ENCODE assay signal across 8 cellular contexts in genomic region chr22:36873614-36874308, GRCh38. TPM values are rescaled to one million over a fixed set of nuclear protein-coding genes. Genes with fewer than 3 reads are reported as not detected.
DNase-seq lines count a peak whose midpoint lies in the region; ATAC-seq and TF ChIP-seq lines count a peak whose summit lies in the region.

No MANE protein-coding gene starts in this region.

- peak; percentile 52 for TF ChIP-seq CTCF in neural crest cell (conservative IDR thresholded peaks at IDR 0.05)

- DNase-seq in NK-92 treated with Interleukin-12 subunit alpha and Interleukin-12 subunit beta, amount 100 ng/mL, for 24 hours (lab: John Stamatoyannopoulos, UW) = peak; percentile 87
- DNase-seq in NK-92 (lab: John Stamatoyannopoulos, UW; ENCODE audit: unreplicated experiment) (no peak), KBM-7 (peak; percentile 48), neural crest cell (ENCODE audit: low read depth, low spot score) (no peak), NCI-H2029 treated with DMSO at 0.1 percent for 48 hours (lab: John Stamatoyannopoulos, UW) (no peak)
- peak; percentile 5 for DNase-seq in activated CD4-positive, CD25-positive, alpha-beta regulatory T cell treated with anti-CD3 and anti-CD28 coated beads, Interleukin-2, amount 50 U/mL, for 16 hours (ENCODE audit: low read depth, low spot score)

- H3K36me3 Mint-ChIP-seq in neural crest cell (ENCODE audit: low read depth) = no peaks in the 10 kb centered on the region

- ATAC-seq in GM21737 (IDR thresholded peaks at IDR 0.05; ENCODE audit: unreplicated experiment) (peak; percentile 68), esophagus mucosa (peak; percentile 74)

- H3K9me3 Mint-ChIP-seq in neural crest cell = no peaks in the 10 kb centered on the region

- H3K27me3 Mint-ChIP-seq in neural crest cell (ENCODE audit: low read depth) = peaks cover 46% of the 10 kb centered on the region

- no peak overlapping the region for H3K27ac Mint-ChIP-seq in neural crest cell (ENCODE audit: unreplicated experiment)

- no peaks in the 10 kb centered on the region for H3K4me1 Mint-ChIP-seq in neural crest cell

- in situ Hi-C loops in KBM-7 (cut with MboI; ENCODE audit: low pct_unique_long_range_greater_than_20kb, low sequenced_read_pairs) = no loop called here

- H3K4me3 Mint-ChIP-seq in neural crest cell = no peak overlapping the region

RNA-seq across cellular contexts. Expression of gene NCF4, which starts 13.0 kb away (rescaled TPM):
- total RNA-seq in esophagus mucosa = 1.8 TPM
- not detected in 2 replicates for total RNA-seq in neural crest cell

RNA-seq across cellular contexts. Expression of gene CSF2RB, which starts 39.7 kb away (rescaled TPM):
- total RNA-seq in esophagus mucosa (1.00 TPM), neural crest cell (not detected in 2 replicates)

RNA-seq across cellular contexts. Expression of gene PVALB, which starts 56.9 kb away (rescaled TPM):
- total RNA-seq in esophagus mucosa = not detected
- 0.61 and 0.68 TPM in 2 replicates for total RNA-seq in neural crest cell

Comparison
In these comparisons a context has a peak if more than half of its experiments do, and no peak if none do; other contexts are left out.
1. DNase-seq: peak in NK-92 treated with Interleukin-12 subunit alpha and Interleukin-12 subunit beta, amount 100 ng/mL, for 24 hours (single experiment), KBM-7 (single experiment) and activated CD4-positive, CD25-positive, alpha-beta regulatory T cell treated with anti-CD3 and anti-CD28 coated beads, Interleukin-2, amount 50 U/mL, for 16 hours (single experiment); none in NK-92 (single experiment), neural crest cell (single experiment) and NCI-H2029 treated with DMSO at 0.1 percent for 48 hours (single experiment).